23 cellular contexts compared by ENCODE assay signal in the genomic region with DNA sequence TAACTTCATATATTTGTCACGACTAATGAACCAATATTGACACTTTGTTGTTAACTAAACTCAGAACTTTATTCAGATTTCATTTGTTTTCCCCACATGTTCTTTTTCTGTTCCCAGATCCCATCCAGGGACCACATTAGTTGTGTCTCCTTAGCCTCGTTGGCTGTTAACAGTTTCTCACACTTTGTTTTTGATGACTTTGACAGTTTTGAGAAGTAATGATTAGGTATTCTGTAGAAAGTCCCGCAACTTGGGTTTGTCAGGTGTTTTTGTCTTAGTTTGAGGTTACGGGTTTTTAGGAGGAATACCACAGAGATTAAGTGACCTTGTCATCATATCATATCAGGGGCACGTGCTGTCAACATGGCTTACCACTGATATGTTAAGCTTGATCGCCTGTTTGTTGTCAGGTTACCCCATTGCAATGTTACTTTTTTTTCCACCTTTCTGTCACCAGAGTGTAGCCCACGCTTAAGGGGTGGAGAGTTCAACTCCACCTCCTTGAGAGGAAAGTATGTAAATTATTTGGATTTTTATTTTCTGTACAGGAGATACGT.
"Had no signal": no experiment of that assay in that cellular context is flagged by ENCODE, and none has a peak within 500 bp of the region (broad histone marks: within the 10 kb centered on the region; RNA-seq: fewer than 3 reads in every experiment).

No MANE protein-coding gene starts in this region.

- H3K4me2 ChIP-seq: SK-N-SH had no signal

- DNase-seq: Kasumi-1, KG1, MM.1S, NCI-H1092 treated with DMSO at 0.1 percent for 48 hours, NCI-H1436, NCI-H187, NCI-H2029, NCI-H2081 treated with DMSO at 0.1 percent for 48 hours, NCI-H2171, NCI-H226, NCI-H446, NCI-H510A, NCI-H524 treated with DMSO at 0.1 percent for 48 hours, NCI-H69, NCI-H774, PC-3, SHP77, SK-N-SH, SW 1271 had no signal

- FAIRE-seq: HTR-8/SVneo had no signal

- H3K9ac ChIP-seq: SK-N-SH had no signal

- H3K27ac ChIP-seq: HL-60, RWPE1 had no signal

- H3K9me3 ChIP-seq: SK-N-SH had no signal

- ATAC-seq: Panc1, PC-3 had no signal
